ENCODE assay signal across 30 cellular contexts in genomic region chr1:111552587-111552986, GRCh38. TPM values are rescaled to one million over a fixed set of nuclear protein-coding genes. Genes with fewer than 3 reads are reported as not detected.
"Had no signal": no experiment of that assay in that cellular context is flagged by ENCODE, and none has a peak within 500 bp of the region (broad histone marks: within the 10 kb centered on the region; RNA-seq: fewer than 3 reads in every experiment).

No MANE protein-coding gene starts in this region.

- H3K9me3 ChIP-seq: ascending aorta, Peyer's patch had no signal

- H3K27me3 ChIP-seq: ascending aorta, Peyer's patch had no signal

- DNase-seq: activated B cell treated with CpG ODN at 0.5 μM for 24 hours; activated CD4-positive, alpha-beta T cell treated with anti-CD3 and anti-CD28 coated beads for 1 hour; activated CD4-positive, alpha-beta T cell treated with anti-CD3 and anti-CD28 coated beads, Interleukin-2, amount 10 ng/mL, durations not matched to agents 24 days and 14 days; activated CD4-positive, alpha-beta T cell treated with anti-CD3 and anti-CD28 coated beads, Interleukin-2, amount 50 U/mL, for 48 hours; activated CD8-positive, alpha-beta memory T cell treated with anti-CD3 and anti-CD28 coated beads for 24 hours; activated effector memory CD4-positive, alpha-beta T cell treated with anti-CD3 and anti-CD28 coated beads, Interleukin-2, amount 50 U/mL, for 16 hours; activated naive CD4-positive, alpha-beta T cell treated with Interleukin-2 at 50 U/mL for 16 hours; activated naive CD8-positive, alpha-beta T cell treated with anti-CD3 and anti-CD28 coated beads, Interleukin-2, amount 50 U/mL, for 24 hours; activated T-cell treated with anti-CD3 and anti-CD28 coated beads, Interleukin-2, amount 50 U/mL, for 4 hours; KG1; NCI-H1092; NCI-H1417; NCI-H1930; NCI-H2171; NCI-H2227 treated with DMSO at 0.1 percent for 48 hours; NCI-H446 treated with DMSO at 0.1 percent for 48 hours; NCI-H526; NCI-H82; OCI-M1; Peyer's patch; SHP77; T-helper 17 cell; T-helper 9 cell had no signal

- H3K27ac Mint-ChIP-seq: activated B cell treated with CpG ODN at 0.5 μM for 24 hours; activated CD4-positive, alpha-beta T cell treated with anti-CD3 and anti-CD28 coated beads, Interleukin-2, amount 10 ng/mL, durations not matched to agents 24 days and 14 days; activated naive CD4-positive, alpha-beta T cell treated with anti-CD3 and anti-CD28 coated beads, Interleukin-2, amount 50 U/mL, for 72 hours; activated naive CD8-positive, alpha-beta T cell treated with anti-CD3 and anti-CD28 coated beads, Interleukin-2, amount 50 U/mL, for 24 hours; T-helper 17 cell had no signal

- H3K36me3 ChIP-seq: ascending aorta, Peyer's patch had no signal

- H3K4me1 ChIP-seq: ascending aorta, Peyer's patch had no signal

- ATAC-seq: activated naive CD4-positive, alpha-beta T cell treated with anti-CD3 and anti-CD28 coated beads, Interleukin-2, amount 50 U/mL, for 72 hours; activated naive CD8-positive, alpha-beta T cell treated with anti-CD3 and anti-CD28 coated beads, Interleukin-2, amount 50 U/mL, for 24 hours; activated T-cell treated with anti-CD3 and anti-CD28 coated beads, Interleukin-2, amount 50 U/mL, for 4 hours; T-helper 17 cell had no signal

- H3K36me3 Mint-ChIP-seq: activated naive CD4-positive, alpha-beta T cell treated with anti-CD3 and anti-CD28 coated beads, Interleukin-2, amount 50 U/mL, for 72 hours; brain had no signal

- H3K9me3 Mint-ChIP-seq: activated B cell treated with CpG ODN at 0.5 μM for 24 hours; activated CD4-positive, alpha-beta T cell treated with anti-CD3 and anti-CD28 coated beads, Interleukin-2, amount 10 ng/mL, durations not matched to agents 24 days and 14 days; activated naive CD4-positive, alpha-beta T cell treated with anti-CD3 and anti-CD28 coated beads, Interleukin-2, amount 50 U/mL, for 72 hours; activated naive CD8-positive, alpha-beta T cell treated with anti-CD3 and anti-CD28 coated beads, Interleukin-2, amount 50 U/mL, for 24 hours; activated T-cell treated with anti-CD3 and anti-CD28 coated beads, Interleukin-2, amount 50 U/mL, for 4 hours; brain; central memory CD8-positive, alpha-beta T cell had no signal

- H3K27me3 Mint-ChIP-seq: activated B cell treated with CpG ODN at 0.5 μM for 24 hours; central memory CD8-positive, alpha-beta T cell had no signal

- H3K4me3 ChIP-seq: ascending aorta, Peyer's patch had no signal

- H3K4me3 Mint-ChIP-seq: activated B cell treated with CpG ODN at 0.5 μM for 24 hours; activated CD4-positive, alpha-beta T cell treated with anti-CD3 and anti-CD28 coated beads, Interleukin-2, amount 10 ng/mL, durations not matched to agents 24 days and 14 days; activated naive CD8-positive, alpha-beta T cell treated with anti-CD3 and anti-CD28 coated beads, Interleukin-2, amount 50 U/mL, for 24 hours; activated T-cell treated with anti-CD3 and anti-CD28 coated beads, Interleukin-2, amount 50 U/mL, for 4 hours; brain; central memory CD8-positive, alpha-beta T cell; T-helper 17 cell had no signal

- H3K4me1 Mint-ChIP-seq: activated B cell treated with CpG ODN at 0.5 μM for 24 hours; activated naive CD8-positive, alpha-beta T cell treated with anti-CD3 and anti-CD28 coated beads, Interleukin-2, amount 50 U/mL, for 24 hours; brain had no signal

- H3K27ac ChIP-seq: ascending aorta, Peyer's patch, RWPE1 had no signal

RNA-seq across cellular contexts. Expression of gene ADORA3, which starts 49.2 kb away (rescaled TPM):
- total RNA-seq: activated B cell treated with CpG ODN at 0.5 μM for 24 hours; activated CD4-positive, alpha-beta T cell treated with anti-CD3 and anti-CD28 coated beads, Interleukin-2, amount 10 ng/mL, durations not matched to agents 24 days and 14 days; activated T-cell treated with anti-CD3 and anti-CD28 coated beads, Interleukin-2, amount 50 U/mL, for 4 hours; LHCN-M2; M059J; T-helper 17 cell had no signal

RNA-seq across cellular contexts. Expression of gene TMIGD3, which starts 49.2 kb away (rescaled TPM):
- total RNA-seq: activated B cell treated with CpG ODN at 0.5 μM for 24 hours; activated CD4-positive, alpha-beta T cell treated with anti-CD3 and anti-CD28 coated beads, Interleukin-2, amount 10 ng/mL, durations not matched to agents 24 days and 14 days; activated naive CD4-positive, alpha-beta T cell treated with anti-CD3 and anti-CD28 coated beads, Interleukin-2, amount 50 U/mL, for 72 hours; activated T-cell treated with anti-CD3 and anti-CD28 coated beads, Interleukin-2, amount 50 U/mL, for 4 hours; LHCN-M2; M059J; T-helper 17 cell had no signal
